ENCODE assay signal across 25 cellular contexts in genomic region chr22:27297125-27297524, GRCh38.
"Had no signal": no experiment of that assay in that cellular context is flagged by ENCODE, and none has a peak within 500 bp of the region (broad histone marks: within the 10 kb centered on the region; RNA-seq: fewer than 3 reads in every experiment).

No MANE protein-coding gene starts in this region.

- H3K4me1 Mint-ChIP-seq: stimulated activated effector memory CD8-positive, alpha-beta T cell treated with anti-CD3 and anti-CD28 coated beads, Interleukin-12 subunit alpha, Interleukin-12 subunit beta, amount 100 ng/mL, for 72 hours had no signal

- H3K36me3 Mint-ChIP-seq: mesothelial cell of epicardium; natural killer cell treated with Interleukin-12 subunit alpha and Interleukin-12 subunit beta and Interleukin-15 and Interleukin-18, amount 100 ng/mL, for 72 hours; stimulated activated effector memory CD8-positive, alpha-beta T cell treated with anti-CD3 and anti-CD28 coated beads, Interleukin-12 subunit alpha, Interleukin-12 subunit beta, amount 100 ng/mL, for 72 hours had no signal

- H3K4me3 Mint-ChIP-seq: mesothelial cell of epicardium; natural killer cell treated with Interleukin-12 subunit alpha and Interleukin-12 subunit beta and Interleukin-15 and Interleukin-18, amount 100 ng/mL, for 72 hours; stimulated activated effector memory CD8-positive, alpha-beta T cell treated with anti-CD3 and anti-CD28 coated beads, Interleukin-12 subunit alpha, Interleukin-12 subunit beta, amount 100 ng/mL, for 72 hours had no signal

- H3K27ac ChIP-seq: coronary artery, esophagus muscularis mucosa, foreskin keratinocyte, heart right ventricle, left lung, neutrophil, prostate gland, right atrium auricular region, sigmoid colon, stomach, thyroid gland had no signal

- H3K27ac Mint-ChIP-seq: naive B cell; natural killer cell treated with Interleukin-12 subunit alpha and Interleukin-12 subunit beta and Interleukin-15 and Interleukin-18, amount 100 ng/mL, for 72 hours; stimulated activated effector memory CD8-positive, alpha-beta T cell treated with anti-CD3 and anti-CD28 coated beads, Interleukin-12 subunit alpha, Interleukin-12 subunit beta, amount 100 ng/mL, for 72 hours had no signal

- H3K9me3 ChIP-seq: esophagus muscularis mucosa, heart right ventricle, left lung, mucosa of descending colon, neutrophil, prostate gland, right atrium auricular region, sigmoid colon, stomach, thyroid gland had no signal

- H3K27me3 ChIP-seq: right atrium auricular region, thyroid gland had no signal

- H3K4me1 ChIP-seq: foreskin keratinocyte, left lung, prostate gland, sigmoid colon, thyroid gland had no signal

- DNase-seq: effector memory CD4-positive, alpha-beta T cell; foreskin keratinocyte; glutamatergic neuron; heart right ventricle; hippocampal formation; left cardiac atrium; left lung; mucosa of descending colon; naive B cell; sigmoid colon; stimulated activated CD4-positive, alpha-beta T cell treated with anti-CD3 and anti-CD28 coated beads, Interleukin-2, amount 100 ng/mL, for 24 hours; stimulated activated CD4-positive, alpha-beta T cell treated with anti-CD3 and anti-CD28 coated beads, Interleukin-4, amount 100 ng/mL, for 24 hours; stimulated activated naive CD4-positive, alpha-beta T cell treated with Interleukin-2 at 50 U/mL for 16 hours; stomach; thyroid gland; trophoblast cell had no signal

- H3K36me3 ChIP-seq: esophagus muscularis mucosa, heart right ventricle, left lung, neutrophil, prostate gland, right atrium auricular region, sigmoid colon, stomach, thyroid gland had no signal

- H3K4me3 ChIP-seq: coronary artery, esophagus muscularis mucosa, heart right ventricle, left lung, mucosa of descending colon, prostate gland, right atrium auricular region, sigmoid colon, stomach, thyroid gland had no signal

- ATAC-seq: foreskin keratinocyte; left cardiac atrium; left lung; mucosa of descending colon; natural killer cell treated with Interleukin-12 subunit alpha and Interleukin-12 subunit beta and Interleukin-15 and Interleukin-18, amount 100 ng/mL, for 72 hours; stimulated activated effector memory CD8-positive, alpha-beta T cell treated with anti-CD3 and anti-CD28 coated beads, Interleukin-12 subunit alpha, Interleukin-12 subunit beta, amount 100 ng/mL, for 72 hours had no signal

- H3K9me3 Mint-ChIP-seq: mesothelial cell of epicardium; natural killer cell treated with Interleukin-12 subunit alpha and Interleukin-12 subunit beta and Interleukin-15 and Interleukin-18, amount 100 ng/mL, for 72 hours; stimulated activated effector memory CD8-positive, alpha-beta T cell treated with anti-CD3 and anti-CD28 coated beads, Interleukin-12 subunit alpha, Interleukin-12 subunit beta, amount 100 ng/mL, for 72 hours had no signal

- FAIRE-seq: islet of Langerhans had no signal
